Comparison of ENCODE assay signal across 29 cellular contexts in genomic region chr21:16851054-16851453, GRCh38.
A peak's percentile ranks its signal among the peaks of the same experiment; 100 is the strongest.
DNase-seq lines count a peak whose midpoint lies in the region; ATAC-seq and TF ChIP-seq lines count a peak whose summit lies in the region.
"Had no signal": no experiment of that assay in that cellular context is flagged by ENCODE, and none has a peak within 500 bp of the region (broad histone marks: within the 10 kb centered on the region; RNA-seq: fewer than 3 reads in every experiment).

No MANE protein-coding gene starts in this region.

- H3K9me3 Mint-ChIP-seq in glutamatergic neuron (ENCODE audit: unreplicated experiment) = peaks cover 3% of the 10 kb centered on the region
- H3K9me3 Mint-ChIP-seq in type B pancreatic cell = peaks cover 7% of the 10 kb centered on the region

- 0 out of 2 replicates have a peak, but pooled peaks have one; percentile 18 for TF ChIP-seq CTCF in PC-9 (conservative IDR thresholded peaks at IDR 0.05)
- TF ChIP-seq CTCF in glutamatergic neuron (IDR thresholded peaks at IDR 0.05; ENCODE audit: partially characterized antibody, unreplicated experiment) = peak; percentile 71
- TF ChIP-seq CTCF in type B pancreatic cell (conservative IDR thresholded peaks at IDR 0.05) = peak; percentile 62
- TF ChIP-seq CTCF in prostate gland (IDR thresholded peaks at IDR 0.05) = no peak

- no peak overlapping the region for H3K27ac ChIP-seq in PC-9
- H3K27ac ChIP-seq in prostate gland = no peak overlapping the region
- H3K27ac ChIP-seq: colonic mucosa, RWPE1, SK-N-MC, spleen had no signal

- ATAC-seq in HG03175 (IDR thresholded peaks at IDR 0.05; ENCODE audit: unreplicated experiment) (no peak), left colon (no peak)
- ATAC-seq: activated T-cell treated with anti-CD3 and anti-CD28 coated beads, Interleukin-2, amount 50 U/mL, for 4 hours; effector memory CD8-positive, alpha-beta T cell; HCT116; stimulated activated effector memory CD8-positive, alpha-beta T cell treated with anti-CD3 and anti-CD28 coated beads, Interleukin-12 subunit alpha, Interleukin-12 subunit beta, amount 100 ng/mL, for 72 hours had no signal

- POLR2A ChIA-PET in PC-9 (lab: Charles Lee; ENCODE audit: unreplicated experiment) = no interaction called here

- WGBS in prostate gland = 90% methylated on average over 2 of the region's 2 CpGs

- no peaks in the 10 kb centered on the region for H3K9me2 ChIP-seq in PC-9 (ENCODE audit: insufficient read depth)

- no peaks in the 10 kb centered on the region for H3F3A ChIP-seq in PC-9 (ENCODE audit: insufficient read depth, low read depth)

- H3K27me3 Mint-ChIP-seq in glutamatergic neuron (ENCODE audit: unreplicated experiment) = no peaks in the 10 kb centered on the region
- H3K27me3 Mint-ChIP-seq in type B pancreatic cell = no peaks in the 10 kb centered on the region
- H3K27me3 Mint-ChIP-seq: effector memory CD8-positive, alpha-beta T cell had no signal

- H3K36me3 ChIP-seq in PC-9 (ENCODE audit: low read depth) (no peaks in the 10 kb centered on the region), prostate gland (no peaks in the 10 kb centered on the region)
- H3K36me3 ChIP-seq: colonic mucosa, spleen had no signal

- H3K4me3 ChIP-seq in PC-9 (no peak overlapping the region), prostate gland (no peak overlapping the region)
- H3K4me3 ChIP-seq: colonic mucosa, SK-N-MC, spleen had no signal

- no peaks in the 10 kb centered on the region for H4K20me1 ChIP-seq in PC-9 (ENCODE audit: insufficient read depth)

- H3K27ac Mint-ChIP-seq in glutamatergic neuron (ENCODE audit: unreplicated experiment) (no peak overlapping the region), type B pancreatic cell (no peak overlapping the region)
- H3K27ac Mint-ChIP-seq: activated naive CD4-positive, alpha-beta T cell treated with anti-CD3 and anti-CD28 coated beads for 36 hours; effector memory CD8-positive, alpha-beta T cell; stimulated activated effector memory CD8-positive, alpha-beta T cell treated with anti-CD3 and anti-CD28 coated beads, Interleukin-12 subunit alpha, Interleukin-12 subunit beta, amount 100 ng/mL, for 72 hours had no signal

- H3K36me3 Mint-ChIP-seq in glutamatergic neuron (ENCODE audit: unreplicated experiment) = peaks cover 10% of the 10 kb centered on the region
- H3K36me3 Mint-ChIP-seq in type B pancreatic cell = no peaks in the 10 kb centered on the region
- H3K36me3 Mint-ChIP-seq: stimulated activated effector memory CD8-positive, alpha-beta T cell treated with anti-CD3 and anti-CD28 coated beads, Interleukin-12 subunit alpha, Interleukin-12 subunit beta, amount 100 ng/mL, for 72 hours had no signal

- BruUV-seq in PC-9 (replicated peaks; lab: Mats Ljungman, UMichigan) = no TSS peak

- H3K4me3 Mint-ChIP-seq in glutamatergic neuron (ENCODE audit: unreplicated experiment) = no peak overlapping the region
- no peak overlapping the region for H3K4me3 Mint-ChIP-seq in type B pancreatic cell
- H3K4me3 Mint-ChIP-seq: activated naive CD4-positive, alpha-beta T cell treated with anti-CD3 and anti-CD28 coated beads for 36 hours; activated T-cell treated with anti-CD3 and anti-CD28 coated beads, Interleukin-2, amount 50 U/mL, for 4 hours; effector memory CD8-positive, alpha-beta T cell; stimulated activated effector memory CD8-positive, alpha-beta T cell treated with anti-CD3 and anti-CD28 coated beads, Interleukin-12 subunit alpha, Interleukin-12 subunit beta, amount 100 ng/mL, for 72 hours had no signal

- H3K9me3 ChIP-seq in PC-9 (ENCODE audit: insufficient read depth, low read depth) = no peaks in the 10 kb centered on the region
- H3K9me3 ChIP-seq in prostate gland = no peaks in the 10 kb centered on the region
- H3K9me3 ChIP-seq: colonic mucosa had no signal

- DNase-seq in NCI-H82 (lab: John Stamatoyannopoulos, UW) (peak; percentile 29), NCI-H82 treated with DMSO at 0.1 percent for 48 hours (lab: John Stamatoyannopoulos, UW; ENCODE audit: unreplicated experiment) (no peak), PC-9 (no peak), glutamatergic neuron (no peak), type B pancreatic cell (ENCODE audit: extremely low spot score, unreplicated experiment) (no peak), prostate gland (ENCODE audit: low spot score) (no peak), left colon (no peak)
- DNase-seq: activated CD4-positive, alpha-beta T cell treated with anti-CD3 and anti-CD28 coated beads for 4 hours; activated naive CD4-positive, alpha-beta T cell treated with anti-CD3 and anti-CD28 coated beads for 36 hours; activated T-cell treated with anti-CD3 and anti-CD28 coated beads, Interleukin-2, amount 50 U/mL, for 4 hours; colonic mucosa; effector memory CD8-positive, alpha-beta T cell; EL; IMR-90; mammary epithelial cell; NCI-H1417 treated with DMSO at 0.1 percent for 48 hours; NCI-H2107; NCI-H524; nucleus accumbens; retina; spleen; stimulated activated CD4-positive, alpha-beta T cell treated with anti-CD3 and anti-CD28 coated beads, Interleukin-2, amount 100 ng/mL, for 48 hours; substantia nigra; T-helper 2 cell had no signal

- H3K4me2 ChIP-seq in PC-9 = no peak overlapping the region

- CTCF ChIA-PET in PC-9 (lab: Charles Lee) = no interaction called here

- no peaks in the 10 kb centered on the region for H3K4me1 ChIP-seq in PC-9 (replicated peaks; ENCODE audit: insufficient read depth)
- H3K4me1 ChIP-seq in prostate gland (replicated peaks) = no peaks in the 10 kb centered on the region
- H3K4me1 ChIP-seq: colonic mucosa, spleen had no signal

- H3K4me1 Mint-ChIP-seq in glutamatergic neuron (ENCODE audit: low read depth, unreplicated experiment) (no peaks in the 10 kb centered on the region), type B pancreatic cell (ENCODE audit: unreplicated experiment) (peaks cover 8% of the 10 kb centered on the region)
- H3K4me1 Mint-ChIP-seq: stimulated activated effector memory CD8-positive, alpha-beta T cell treated with anti-CD3 and anti-CD28 coated beads, Interleukin-12 subunit alpha, Interleukin-12 subunit beta, amount 100 ng/mL, for 72 hours had no signal

- no peaks in the 10 kb centered on the region for H3K79me2 ChIP-seq in PC-9 (ENCODE audit: low read depth)

- H3K27me3 ChIP-seq in PC-9 (ENCODE audit: insufficient read depth, low read depth) (no peaks in the 10 kb centered on the region), prostate gland (replicated peaks; ENCODE audit: insufficient read depth) (no peaks in the 10 kb centered on the region)
- H3K27me3 ChIP-seq: colonic mucosa, spleen had no signal

- intact Hi-C loops in PC-9 (cut with micrococcal nuclease; ENCODE audit: unreplicated experiment) = no loop called here
- intact Hi-C loops in prostate gland (cut with DNase I) = no loop called here
- intact Hi-C loops in left colon (cut with DNase I, micrococcal nuclease) = no loop called here

- no peak for TF ChIP-seq POLR2A in prostate gland (IDR thresholded peaks at IDR 0.05)

- H2AFZ ChIP-seq in PC-9 = no peak overlapping the region

Comparison
In these comparisons a context has a peak if more than half of its experiments do, and no peak if none do; other contexts are left out.
1. CTCF ChIP-seq: peak in PC-9 (single experiment), glutamatergic neuron (single experiment) and type B pancreatic cell (single experiment); none in prostate gland (0 of 4).